Comparison of ENCODE assay signal across 8 cellular contexts in genomic region chr9:136095495-136096058, GRCh38.
DNase-seq lines count a peak whose midpoint lies in the region; ATAC-seq and TF ChIP-seq lines count a peak whose summit lies in the region.

No MANE protein-coding gene starts in this region.

- no peak for TF ChIP-seq CTCF in astrocyte of the spinal cord (IDR thresholded peaks at IDR 0.05; ENCODE audit: low read depth, low read length)

- DNase-seq in ACHN, result peak; percentile 34
- DNase-seq in astrocyte of the spinal cord (ENCODE audit: low read depth, low spot score), result no peak
- DNase-seq in iPS-NIHi11 (ENCODE audit: low spot score), result peak; percentile 79
- DNase-seq in stimulated activated naive CD8-positive, alpha-beta T cell treated with anti-CD3 and anti-CD28 coated beads, Interleukin-15, Interleukin-2, amounts not matched to agents 100 U/mL and 50 U/mL, for 24 hours, result no peak
- DNase-seq in GDM1 (lab: John Stamatoyannopoulos, UW), result no peak
- DNase-seq in DMS153 (lab: John Stamatoyannopoulos, UW), result no peak

- in situ Hi-C loops in ACHN (cut with HindIII; ENCODE audit: low pct_ligation_motif_present, low pct_unique_long_range_greater_than_20kb, low sequenced_read_pairs) (no loop called here), astrocyte of the spinal cord (cut with HindIII; ENCODE audit: low sequenced_read_pairs) (no loop called here)

- peak; percentile 15 for ATAC-seq in HG02798 (IDR thresholded peaks at IDR 0.05; ENCODE audit: poor library complexity, unreplicated experiment)
- peak; percentile 3 for ATAC-seq in stimulated activated naive CD8-positive, alpha-beta T cell treated with anti-CD3 and anti-CD28 coated beads, Interleukin-15, Interleukin-2, amounts not matched to agents 100 U/mL and 50 U/mL, for 24 hours
- ATAC-seq in HG03039 (IDR thresholded peaks at IDR 0.05; ENCODE audit: unreplicated experiment), result no peak

- H3K4me3 ChIP-seq in astrocyte of the spinal cord (ENCODE audit: low read depth, low read length), result peak overlapping the region; percentile 61

Comparison
In these comparisons a context has a peak if more than half of its experiments do, and no peak if none do; other contexts are left out.
1. DNase-seq: peak in ACHN (single experiment) and iPS-NIHi11 (single experiment); none in astrocyte of the spinal cord (single experiment), stimulated activated naive CD8-positive, alpha-beta T cell treated with anti-CD3 and anti-CD28 coated beads, Interleukin-15, Interleukin-2, amounts not matched to agents 100 U/mL and 50 U/mL, for 24 hours (single experiment), GDM1 (single experiment) and DMS153 (single experiment).